ENCODE assay signal across 18 cellular contexts in the genomic region with DNA sequence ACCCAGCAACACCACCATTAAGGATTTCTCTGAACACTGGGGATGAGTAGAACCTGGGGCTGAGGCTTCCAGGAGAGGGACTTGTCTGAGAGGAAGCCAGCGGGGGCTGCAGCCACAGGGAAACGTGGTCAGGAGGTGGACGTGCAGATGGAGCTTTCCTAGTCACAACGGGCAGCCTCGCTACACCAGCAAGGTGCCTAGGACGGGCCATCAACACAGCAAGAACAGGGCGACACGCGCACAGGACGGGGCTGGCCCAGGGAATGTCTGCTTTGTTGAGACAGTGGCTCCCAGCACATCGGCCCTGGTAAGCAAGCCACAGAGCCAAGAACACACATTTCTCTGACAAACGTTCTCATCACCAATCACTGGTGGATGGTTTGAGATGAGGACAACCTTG.
"Had no signal": no experiment of that assay in that cellular context is flagged by ENCODE, and none has a peak within 500 bp of the region (broad histone marks: within the 10 kb centered on the region; RNA-seq: fewer than 3 reads in every experiment).

No MANE protein-coding gene starts in this region.

- H3K4me3 Mint-ChIP-seq: immature natural killer cell; naive thymus-derived CD4-positive, alpha-beta T cell; nephron progenitor cell had no signal

- H3K9me3 ChIP-seq: esophagus muscularis mucosa, gastroesophageal sphincter, neutrophil, sigmoid colon had no signal

- H3K27me3 Mint-ChIP-seq: naive thymus-derived CD4-positive, alpha-beta T cell had no signal

- H3K27ac Mint-ChIP-seq: immature natural killer cell; naive thymus-derived CD4-positive, alpha-beta T cell had no signal

- H3K4me1 ChIP-seq: gastroesophageal sphincter, sigmoid colon had no signal

- H3K27ac ChIP-seq: esophagus muscularis mucosa, gastroesophageal sphincter, neutrophil, sigmoid colon, skin epidermis had no signal

- ATAC-seq: gastroesophageal sphincter; left cardiac atrium; naive thymus-derived CD4-positive, alpha-beta T cell had no signal

- H3K4me3 ChIP-seq: dorsolateral prefrontal cortex, esophagus muscularis mucosa, gastroesophageal sphincter, sigmoid colon, skin epidermis had no signal

- DNase-seq: cortex of kidney; dorsolateral prefrontal cortex; effector CD8-positive, alpha-beta T cell; glutamatergic neuron; immature natural killer cell; left cardiac atrium; mammary epithelial cell; naive thymus-derived CD4-positive, alpha-beta T cell; nephron progenitor cell; sigmoid colon; stimulated activated naive CD4-positive, alpha-beta T cell treated with Interleukin-2 at 50 U/mL for 16 hours; trophoblast cell had no signal

- FAIRE-seq: endometrium, keratinocyte had no signal

- H3K4me1 Mint-ChIP-seq: immature natural killer cell, nephron progenitor cell had no signal

- H3K9me3 Mint-ChIP-seq: immature natural killer cell, nephron progenitor cell had no signal
